11 cellular contexts compared by ENCODE assay signal in the genomic region with DNA sequence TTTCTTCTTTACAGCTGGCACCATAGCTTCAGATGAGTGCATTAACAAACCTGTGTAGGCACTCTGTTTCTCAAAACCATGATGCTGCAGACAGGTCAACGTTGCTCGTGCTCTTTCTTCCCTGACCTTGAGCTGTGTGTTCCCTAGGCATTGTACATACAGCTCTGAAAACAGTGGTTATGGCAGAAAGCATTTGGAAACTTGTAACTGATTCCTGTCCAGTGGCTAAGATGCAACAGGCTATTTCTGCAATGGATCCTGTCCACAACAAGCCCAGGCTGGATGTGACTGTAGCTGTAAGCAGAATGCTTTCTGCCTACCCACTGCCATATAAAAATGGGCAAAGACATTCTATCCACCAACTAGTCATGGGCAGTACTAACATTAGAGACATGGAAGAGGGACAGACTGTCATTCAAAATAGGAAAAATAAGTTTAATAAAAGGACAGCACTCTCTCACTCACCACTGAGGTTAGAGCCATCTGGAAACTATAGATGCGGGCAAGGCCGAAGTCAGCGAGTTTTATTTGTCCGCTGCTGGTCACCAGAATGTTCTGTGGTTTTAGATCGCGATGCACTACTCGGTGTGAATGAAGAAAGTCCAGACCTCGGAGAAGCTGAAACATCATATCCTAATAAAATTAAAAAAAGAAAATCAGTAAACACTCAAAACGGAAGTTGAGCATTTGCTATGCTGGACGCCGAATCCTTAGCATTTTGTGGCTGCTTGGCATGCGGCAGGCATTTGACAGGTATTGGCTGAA.
"Had no signal": no experiment of that assay in that cellular context is flagged by ENCODE, and none has a peak within 500 bp of the region (broad histone marks: within the 10 kb centered on the region; RNA-seq: fewer than 3 reads in every experiment).

No MANE protein-coding gene starts in this region.

- H3K9me3 ChIP-seq: mucosa of descending colon, thyroid gland had no signal

- H3K27me3 ChIP-seq: thyroid gland had no signal

- ATAC-seq: left cardiac atrium; mucosa of descending colon; natural killer cell; stimulated activated effector memory CD8-positive, alpha-beta T cell treated with anti-CD3 and anti-CD28 coated beads, Interleukin-12 subunit alpha, Interleukin-12 subunit beta, amount 100 ng/mL, for 72 hours had no signal

- DNase-seq: activated naive CD4-positive, alpha-beta T cell treated with anti-CD3 and anti-CD28 coated beads, Interleukin-2, amount 50 U/mL, for 16 hours; effector memory CD4-positive, alpha-beta T cell; immature natural killer cell; left cardiac atrium; mucosa of descending colon; natural killer cell; occipital lobe; small intestine; thyroid gland had no signal

- H3K27ac ChIP-seq: thyroid gland had no signal

- H3K4me3 ChIP-seq: lung, mucosa of descending colon, thyroid gland had no signal
